ENCODE assay signal across 15 cellular contexts in the genomic region with DNA sequence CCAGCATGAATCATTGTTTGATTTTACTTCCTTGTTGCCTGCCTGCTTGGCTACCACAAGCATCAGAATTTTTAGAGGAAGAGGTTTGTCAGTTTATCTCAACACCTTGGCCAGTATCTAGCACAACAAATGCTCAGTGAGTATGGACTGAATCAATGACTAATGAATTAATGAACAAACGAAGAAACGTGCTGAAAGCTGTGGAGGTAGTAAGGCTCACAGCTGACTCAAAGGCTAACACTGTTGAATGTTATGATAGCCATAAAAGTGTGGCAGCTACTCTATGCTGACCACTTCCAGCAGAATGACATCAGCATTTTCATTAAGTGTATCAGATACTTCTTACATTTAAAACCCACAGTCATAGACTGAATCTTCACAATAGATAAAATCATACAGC.
DNase-seq lines count a peak whose midpoint lies in the region; ATAC-seq and TF ChIP-seq lines count a peak whose summit lies in the region.
"Had no signal": no experiment of that assay in that cellular context is flagged by ENCODE, and none has a peak within 500 bp of the region (broad histone marks: within the 10 kb centered on the region; RNA-seq: fewer than 3 reads in every experiment).

No MANE protein-coding gene starts in this region.

- H3K36me3 ChIP-seq in sigmoid colon, result no peaks in the 10 kb centered on the region

- WGBS in sigmoid colon, 2 donors, result 13 to 43% methylated on average over 2 of the region's 2 CpGs

- TF ChIP-seq POLR2A in NB4 (IDR thresholded peaks at IDR 0.05; ENCODE audit: extremely low read depth, insufficient read length), result no peak
- TF ChIP-seq POLR2A in sigmoid colon (IDR thresholded peaks at IDR 0.05), result no peak
- no peak for TF ChIP-seq POLR2A in GM18505 (IDR thresholded peaks at IDR 0.05; ENCODE audit: borderline replicate concordance, extremely low read depth, insufficient read depth, insufficient read length)

- H3K36me3 Mint-ChIP-seq in mesothelial cell of epicardium, result no peaks in the 10 kb centered on the region
- H3K36me3 Mint-ChIP-seq: naive thymus-derived CD8-positive, alpha-beta T cell had no signal

- peak overlapping the region in 3 of 4 donors; percentile 27 to 48 (median 28) for H3K27ac ChIP-seq in sigmoid colon

- DNase-seq in GM03348 (ENCODE audit: low spot score), result peak; percentile 24
- peak; percentile 9 for DNase-seq in NB4 (ENCODE audit: low read depth)
- no peak for DNase-seq in sigmoid colon
- no peak for DNase-seq in mesothelial cell of epicardium (ENCODE audit: low spot score in 2 of 2, unreplicated experiment in 2 of 2)
- DNase-seq in NCI-H69 (lab: John Stamatoyannopoulos, UW), result no peak
- DNase-seq: activated CD4-positive, CD25-positive, alpha-beta regulatory T cell treated with anti-CD3 and anti-CD28 coated beads, Interleukin-2, amount 50 U/mL, for 72 hours; activated T-cell treated with anti-CD3 and anti-CD28 coated beads for 4 hours; amygdala; glutamatergic neuron; naive thymus-derived CD8-positive, alpha-beta T cell; T-helper 1 cell had no signal

- H3K27me3 ChIP-seq in sigmoid colon, result no peaks in the 10 kb centered on the region

- H3K4me3 ChIP-seq in NB4 (ENCODE audit: low read depth, low read length), result no peak overlapping the region
- H3K4me3 ChIP-seq in sigmoid colon, result no peak overlapping the region
- H3K4me3 ChIP-seq: smooth muscle cell had no signal

- no peak for TF ChIP-seq EP300 in sigmoid colon (IDR thresholded peaks at IDR 0.05)

- no peaks in the 10 kb centered on the region for H3K9me3 ChIP-seq in sigmoid colon

- no peaks in the 10 kb centered on the region for H3K27me3 Mint-ChIP-seq in mesothelial cell of epicardium (ENCODE audit: low read depth)

- no peak overlapping the region for H3K27ac Mint-ChIP-seq in mesothelial cell of epicardium
- H3K27ac Mint-ChIP-seq: naive thymus-derived CD8-positive, alpha-beta T cell had no signal

- peaks cover 17% of the 10 kb centered on the region for H3K9me3 Mint-ChIP-seq in mesothelial cell of epicardium

- H3K4me1 ChIP-seq in sigmoid colon, result peaks cover 0 to 19% (median 8%) of the 10 kb centered on the region in 4 donors

- peak; percentile 48 for ATAC-seq in esophagus mucosa
- ATAC-seq in GM18505 (IDR thresholded peaks at IDR 0.05; ENCODE audit: unreplicated experiment), result no peak
- ATAC-seq: left lobe of liver; naive thymus-derived CD8-positive, alpha-beta T cell had no signal

- H3K4me3 Mint-ChIP-seq in mesothelial cell of epicardium, result no peak overlapping the region
- H3K4me3 Mint-ChIP-seq: naive thymus-derived CD8-positive, alpha-beta T cell had no signal

- intact Hi-C loops in sigmoid colon (cut with DNase I), result loop anchor here (10.0 kb wide), 1 partner anchor 539 kb away; a partner anchor contains a TSS

- TF ChIP-seq CTCF in NB4 (IDR thresholded peaks at IDR 0.05; ENCODE audit: low read depth, low read length), result no peak
- TF ChIP-seq CTCF in sigmoid colon (IDR thresholded peaks at IDR 0.05), result no peak
- no peak for TF ChIP-seq CTCF in mesothelial cell of epicardium (IDR thresholded peaks at IDR 0.05; ENCODE audit: unreplicated experiment)

- H3K4me1 Mint-ChIP-seq in mesothelial cell of epicardium, result peaks cover 1% of the 10 kb centered on the region
- H3K4me1 Mint-ChIP-seq: naive thymus-derived CD8-positive, alpha-beta T cell had no signal

Comparison
In these comparisons a context has a peak if more than half of its experiments do, and no peak if none do; other contexts are left out.
1. DNase-seq: peak in GM03348 (single experiment) and NB4 (single experiment); none in sigmoid colon (single experiment), mesothelial cell of epicardium (0 of 2) and NCI-H69 (single experiment).